ENCODE assay signal across 20 cellular contexts in the genomic region with DNA sequence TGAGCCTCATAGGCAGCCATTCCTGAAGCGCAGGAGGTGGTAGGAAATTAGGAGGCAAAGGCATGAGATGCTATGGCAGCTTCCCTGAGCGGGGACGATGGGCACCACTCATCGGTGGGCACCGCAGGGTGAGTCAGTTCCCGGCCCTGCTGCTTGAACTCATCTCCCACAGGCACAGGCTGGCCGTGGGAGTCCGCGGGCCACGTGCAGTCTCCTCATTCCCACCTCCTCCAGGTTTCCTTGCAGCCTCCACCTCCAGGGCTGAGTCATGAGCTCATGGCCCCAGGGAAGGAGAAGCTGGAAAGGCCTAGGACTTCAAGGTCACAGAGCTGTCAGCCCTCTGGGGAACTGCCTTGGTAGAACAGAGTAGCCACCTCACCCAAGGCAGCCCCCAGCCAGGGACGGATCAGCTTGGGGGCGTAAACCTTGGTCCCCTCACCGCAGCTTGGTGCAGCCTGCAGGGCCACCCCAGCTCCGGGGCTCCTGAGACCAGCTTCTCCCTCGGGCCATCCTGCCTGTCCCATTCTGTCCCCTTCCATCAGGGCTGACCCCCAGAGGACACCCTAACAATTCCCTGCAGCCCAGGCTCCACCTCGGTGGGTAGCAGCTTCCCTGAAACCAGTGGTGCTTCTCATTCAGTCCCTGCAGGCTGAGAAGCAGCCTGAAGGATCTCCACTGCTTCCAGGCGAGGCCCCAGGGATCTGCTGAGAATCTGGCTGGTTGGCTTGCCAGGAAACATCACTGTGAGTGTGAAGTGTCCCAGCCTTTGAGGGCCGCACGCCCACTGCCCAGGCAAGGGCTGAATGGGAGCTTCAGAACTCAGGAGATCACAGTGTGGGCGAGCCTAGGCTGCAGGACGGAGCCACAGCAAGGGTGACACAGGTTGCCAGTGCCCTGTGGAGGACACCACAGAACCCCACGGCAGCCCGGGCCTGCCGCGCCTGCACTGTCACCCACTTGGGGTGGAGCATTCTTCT.
DNase-seq lines count a peak whose midpoint lies in the region; ATAC-seq and TF ChIP-seq lines count a peak whose summit lies in the region.
"Had no signal": no experiment of that assay in that cellular context is flagged by ENCODE, and none has a peak within 500 bp of the region (broad histone marks: within the 10 kb centered on the region; RNA-seq: fewer than 3 reads in every experiment).

No MANE protein-coding gene starts in this region.

- H3K9me3 ChIP-seq in osteoblast (ENCODE audit: low read depth, low read length) = no peaks in the 10 kb centered on the region
- H3K9me3 ChIP-seq: transverse colon had no signal

- no peaks in the 10 kb centered on the region for H3K4me1 ChIP-seq in osteoblast (ENCODE audit: insufficient read depth, low read length)
- H3K4me1 ChIP-seq: transverse colon had no signal

- TF ChIP-seq CTCF in coronary artery (IDR thresholded peaks at IDR 0.05) = no peak
- no peak for TF ChIP-seq CTCF in osteoblast (IDR thresholded peaks at IDR 0.05; ENCODE audit: extremely low read depth, low read depth, low read length)

- H3K27ac Mint-ChIP-seq in stimulated activated naive CD8-positive, alpha-beta T cell treated with anti-CD3 and anti-CD28 coated beads, Interleukin-15, amount 100 ng/mL, for 72 hours = no peak overlapping the region

- no peaks in the 10 kb centered on the region for H3K36me3 ChIP-seq in osteoblast (ENCODE audit: insufficient read depth, low read length)
- H3K36me3 ChIP-seq: transverse colon had no signal

- H4K20me1 ChIP-seq in osteoblast (ENCODE audit: insufficient read depth, low read length) = no peaks in the 10 kb centered on the region

- peaks cover 11% of the 10 kb centered on the region for H3K4me1 Mint-ChIP-seq in stimulated activated naive CD8-positive, alpha-beta T cell treated with anti-CD3 and anti-CD28 coated beads, Interleukin-15, amount 100 ng/mL, for 72 hours

- DNase-seq in stimulated activated naive CD8-positive, alpha-beta T cell treated with anti-CD3 and anti-CD28 coated beads, Interleukin-15, amount 100 ng/mL, for 72 hours = no peak
- no peak for DNase-seq in stimulated activated naive CD8-positive, alpha-beta T cell treated with anti-CD3 and anti-CD28 coated beads, Interleukin-15, Interleukin-2, amounts not matched to agents 100 U/mL and 50 U/mL, for 24 hours
- peak; percentile 71 for DNase-seq in coronary artery (ENCODE audit: low spot score)
- DNase-seq in osteoblast (ENCODE audit: insufficient read length, low spot score, missing footprints) = peak; percentile 48
- DNase-seq in T-helper 2 cell = no peak
- DNase-seq in NCI-H1436 (lab: John Stamatoyannopoulos, UW) = no peak
- no peak for DNase-seq in NCI-H187 treated with DMSO at 0.1 percent for 48 hours (lab: John Stamatoyannopoulos, UW)
- DNase-seq: activated CD4-positive, CD25-positive, alpha-beta regulatory T cell treated with anti-CD3 and anti-CD28 coated beads, Interleukin-2, amount 50 U/mL, for 72 hours; activated CD8-positive, alpha-beta memory T cell treated with anti-CD3 and anti-CD28 coated beads, Interleukin-2, amount 50 U/mL, for 48 hours; activated naive CD4-positive, alpha-beta T cell; KG1; NCI-H1092 treated with DMSO at 0.1 percent for 48 hours; NCI-H2227 treated with DMSO at 0.1 percent for 48 hours; SHP77 treated with DMSO at 0.1 percent for 48 hours; stimulated activated CD4-positive, alpha-beta T cell treated with anti-CD3 and anti-CD28 coated beads, Interleukin-4, amount 100 ng/mL, for 4 hours; T-helper 9 cell; transverse colon had no signal

- no peaks in the 10 kb centered on the region for H3K27me3 Mint-ChIP-seq in stimulated activated naive CD8-positive, alpha-beta T cell treated with anti-CD3 and anti-CD28 coated beads, Interleukin-15, amount 100 ng/mL, for 72 hours

- H3K4me3 ChIP-seq in coronary artery (no peak overlapping the region), osteoblast (ENCODE audit: insufficient read depth, low read length) (no peak overlapping the region)
- H3K4me3 ChIP-seq: GM12878, transverse colon had no signal

- H3K79me2 ChIP-seq in osteoblast (ENCODE audit: insufficient read depth, low read length) = no peaks in the 10 kb centered on the region

- no peak overlapping the region for H2AFZ ChIP-seq in osteoblast (ENCODE audit: low read length)

- peak; percentile 26 for ATAC-seq in stimulated activated naive CD8-positive, alpha-beta T cell treated with anti-CD3 and anti-CD28 coated beads, Interleukin-15, amount 100 ng/mL, for 72 hours
- ATAC-seq in stimulated activated naive CD8-positive, alpha-beta T cell treated with anti-CD3 and anti-CD28 coated beads, Interleukin-15, Interleukin-2, amounts not matched to agents 100 U/mL and 50 U/mL, for 24 hours = no peak
- no peak for ATAC-seq in HG02571 (IDR thresholded peaks at IDR 0.05; ENCODE audit: unreplicated experiment)
- ATAC-seq: GM12878 had no signal

- H3K4me3 Mint-ChIP-seq in stimulated activated naive CD8-positive, alpha-beta T cell treated with anti-CD3 and anti-CD28 coated beads, Interleukin-15, amount 100 ng/mL, for 72 hours = no peak overlapping the region

- no peaks in the 10 kb centered on the region for H3K27me3 ChIP-seq in osteoblast (ENCODE audit: insufficient read depth, low read length)
- H3K27me3 ChIP-seq: transverse colon had no signal

- peaks cover 4 to 8% of the 10 kb centered on the region in 2 donors for H3K9me3 Mint-ChIP-seq in stimulated activated naive CD8-positive, alpha-beta T cell treated with anti-CD3 and anti-CD28 coated beads, Interleukin-15, amount 100 ng/mL, for 72 hours

- H3K4me2 ChIP-seq in osteoblast (ENCODE audit: insufficient read depth, low read length) = no peak overlapping the region

- H3K27ac ChIP-seq in coronary artery (no peak overlapping the region), osteoblast (ENCODE audit: low read depth, low read length) (no peak overlapping the region)
- H3K27ac ChIP-seq: epithelial cell of prostate, transverse colon had no signal

Comparison
In these comparisons a context has a peak if more than half of its experiments do, and no peak if none do; other contexts are left out.
1. DNase-seq: peak in coronary artery (single experiment) and osteoblast (single experiment); none in stimulated activated naive CD8-positive, alpha-beta T cell treated with anti-CD3 and anti-CD28 coated beads, Interleukin-15, amount 100 ng/mL, for 72 hours (0 of 2), stimulated activated naive CD8-positive, alpha-beta T cell treated with anti-CD3 and anti-CD28 coated beads, Interleukin-15, Interleukin-2, amounts not matched to agents 100 U/mL and 50 U/mL, for 24 hours (single experiment), T-helper 2 cell (0 of 5), NCI-H1436 (single experiment) and NCI-H187 treated with DMSO at 0.1 percent for 48 hours (single experiment).